In the genomic region with DNA sequence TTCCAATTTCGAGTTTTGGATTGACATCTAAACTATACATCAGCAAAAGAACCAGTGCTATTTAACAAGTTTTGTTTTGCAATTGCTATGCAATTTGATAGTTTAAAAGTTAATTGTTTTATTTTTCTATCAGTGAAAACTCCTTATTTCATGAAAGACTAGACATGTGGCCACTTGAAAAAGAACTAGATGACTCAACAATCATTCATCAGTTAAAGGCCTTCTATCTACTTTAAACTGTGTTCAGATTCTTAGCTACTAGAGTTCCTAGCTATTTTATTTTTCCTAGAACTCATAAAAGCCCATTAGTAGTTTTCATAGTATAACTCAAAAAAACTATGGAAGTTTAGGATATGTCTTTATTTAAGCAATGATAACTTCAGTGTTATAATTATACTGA, we compare ENCODE assay signal across 33 cellular contexts.
DNase-seq lines count a peak whose midpoint lies in the region; ATAC-seq, FAIRE-seq and TF ChIP-seq lines count a peak whose summit lies in the region.
"Had no signal": no experiment of that assay in that cellular context is flagged by ENCODE, and none has a peak within 500 bp of the region (broad histone marks: within the 10 kb centered on the region; RNA-seq: fewer than 3 reads in every experiment).

No MANE protein-coding gene starts in this region.

- no peak overlapping the region for H3K27ac Mint-ChIP-seq in stimulated activated naive CD8-positive, alpha-beta T cell treated with anti-CD3 and anti-CD28 coated beads, Interleukin-15, amount 100 ng/mL, for 72 hours
- H3K27ac Mint-ChIP-seq: activated CD4-positive, alpha-beta T cell treated with anti-CD3 and anti-CD28 coated beads for 36 hours; activated CD8-positive, alpha-beta T cell treated with anti-CD3 and anti-CD28 coated beads, Interleukin-2, amount 10 ng/mL, durations not matched to agents 7 days and 5 days; activated naive CD4-positive, alpha-beta T cell treated with anti-CD3 and anti-CD28 coated beads, Interleukin-2, amount 50 U/mL, for 72 hours; CD4-positive, CD25-positive, alpha-beta regulatory T cell had no signal

- peaks cover 9% of the 10 kb centered on the region for H3K4me1 Mint-ChIP-seq in stimulated activated naive CD8-positive, alpha-beta T cell treated with anti-CD3 and anti-CD28 coated beads, Interleukin-15, amount 100 ng/mL, for 72 hours
- H3K4me1 Mint-ChIP-seq: CD4-positive, CD25-positive, alpha-beta regulatory T cell had no signal

- no peak overlapping the region for H3K27ac ChIP-seq in caudate nucleus (ENCODE audit: low read depth, low read length)
- H3K27ac ChIP-seq: A549, cardiac muscle cell, esophagus muscularis mucosa, GM23248, left ventricle myocardium inferior, PC-9, right lobe of liver, stomach, vagina, VCaP had no signal

- TF ChIP-seq CTCF in bronchial epithelial cell (IDR thresholded peaks at IDR 0.05; ENCODE audit: insufficient read depth, low read length, severe bottlenecking) (no peak), fibroblast of villous mesenchyme (IDR thresholded peaks at IDR 0.05; ENCODE audit: insufficient read depth, low read depth, low read length) (no peak)

- FAIRE-seq in A204.1 (lab: Jason Lieb, UNC) (peak; percentile 21), bronchial epithelial cell (lab: Jason Lieb, UNC) (no peak), urothelium cell line (lab: Jason Lieb, UNC) (no peak)
- FAIRE-seq: A549, HTR-8/SVneo had no signal

- DNase-seq in OCI-M1 (lab: John Stamatoyannopoulos, UW) (peak; percentile 24), bronchial epithelial cell (ENCODE audit: low read depth) (peak; percentile 91), fibroblast of villous mesenchyme (ENCODE audit: low read depth) (peak; percentile 26), caudate nucleus (lab: John Stamatoyannopoulos, UW) (no peak), OCI-M2 (lab: John Stamatoyannopoulos, UW; ENCODE audit: unreplicated experiment) (no peak), urothelium cell line (ENCODE audit: low spot score) (no peak)
- DNase-seq in stimulated activated naive CD8-positive, alpha-beta T cell treated with anti-CD3 and anti-CD28 coated beads, Interleukin-15, amount 100 ng/mL, for 72 hours = no peak
- DNase-seq: activated CD4-positive, alpha-beta T cell treated with anti-CD3 and anti-CD28 coated beads for 36 hours; activated CD8-positive, alpha-beta T cell treated with anti-CD3 and anti-CD28 coated beads, Interleukin-2, amount 10 ng/mL, durations not matched to agents 7 days and 5 days; AML-193; amygdala; CD4-positive, CD25-positive, alpha-beta regulatory T cell; cortex of kidney; effector memory CD4-positive, alpha-beta T cell; GM23248; hippocampal formation; KBM-7; left ventricle myocardium inferior; MM.1S; NCI-H2029 treated with DMSO at 0.1 percent for 48 hours; NCI-H524 treated with DMSO at 0.1 percent for 48 hours; PC-9; right lobe of liver; stomach; SW 1271 had no signal

- peaks cover 0 to 5% of the 10 kb centered on the region in 2 donors for H3K9me3 Mint-ChIP-seq in stimulated activated naive CD8-positive, alpha-beta T cell treated with anti-CD3 and anti-CD28 coated beads, Interleukin-15, amount 100 ng/mL, for 72 hours

- no peak overlapping the region for H3K4me3 Mint-ChIP-seq in stimulated activated naive CD8-positive, alpha-beta T cell treated with anti-CD3 and anti-CD28 coated beads, Interleukin-15, amount 100 ng/mL, for 72 hours
- H3K4me3 Mint-ChIP-seq: activated CD4-positive, alpha-beta T cell treated with anti-CD3 and anti-CD28 coated beads for 36 hours; activated CD8-positive, alpha-beta T cell treated with anti-CD3 and anti-CD28 coated beads, Interleukin-2, amount 10 ng/mL, durations not matched to agents 7 days and 5 days; CD4-positive, CD25-positive, alpha-beta regulatory T cell had no signal

- H3K4me3 ChIP-seq in bronchial epithelial cell (ENCODE audit: low read depth, low read length) (no peak overlapping the region), fibroblast of villous mesenchyme (ENCODE audit: low read depth, low read length) (no peak overlapping the region)
- H3K4me3 ChIP-seq: A549, cardiac muscle cell, esophagus muscularis mucosa, GM23248, left ventricle myocardium inferior, PC-9, right lobe of liver, stomach, vagina had no signal

- peaks cover 48% of the 10 kb centered on the region for H3K27me3 Mint-ChIP-seq in stimulated activated naive CD8-positive, alpha-beta T cell treated with anti-CD3 and anti-CD28 coated beads, Interleukin-15, amount 100 ng/mL, for 72 hours
- H3K27me3 Mint-ChIP-seq: CD4-positive, CD25-positive, alpha-beta regulatory T cell had no signal

- H3K36me3 ChIP-seq in bronchial epithelial cell (ENCODE audit: control insufficient read depth, insufficient read depth, low read length) = no peaks in the 10 kb centered on the region
- H3K36me3 ChIP-seq: cardiac muscle cell, esophagus muscularis mucosa, left ventricle myocardium inferior, right lobe of liver, stomach, vagina had no signal

- no peak for ATAC-seq in stimulated activated naive CD8-positive, alpha-beta T cell treated with anti-CD3 and anti-CD28 coated beads, Interleukin-15, amount 100 ng/mL, for 72 hours
- ATAC-seq: A549; activated CD4-positive, alpha-beta T cell treated with anti-CD3 and anti-CD28 coated beads for 36 hours; activated CD8-positive, alpha-beta T cell treated with anti-CD3 and anti-CD28 coated beads, Interleukin-2, amount 10 ng/mL, durations not matched to agents 7 days and 5 days; activated naive CD4-positive, alpha-beta T cell treated with anti-CD3 and anti-CD28 coated beads, Interleukin-2, amount 50 U/mL, for 72 hours; right lobe of liver had no signal

- no peaks in the 10 kb centered on the region for H3K27me3 ChIP-seq in bronchial epithelial cell (ENCODE audit: control insufficient read depth, insufficient read depth, low read length)
- H3K27me3 ChIP-seq: cardiac muscle cell, esophagus muscularis mucosa, right lobe of liver, stomach, vagina had no signal

Comparison
In these comparisons a context has a peak if more than half of its experiments do, and no peak if none do; other contexts are left out.
1. DNase-seq: peak in OCI-M1 (single experiment), bronchial epithelial cell (single experiment) and fibroblast of villous mesenchyme (single experiment); none in stimulated activated naive CD8-positive, alpha-beta T cell treated with anti-CD3 and anti-CD28 coated beads, Interleukin-15, amount 100 ng/mL, for 72 hours (0 of 2), caudate nucleus (0 of 61), OCI-M2 (single experiment) and urothelium cell line (single experiment).